ENCODE assay signal across 1 cellular context in genomic region chr1:185050823-185051451, GRCh38.
TF ChIP-seq lines count a peak whose summit lies in the region.

No MANE protein-coding gene starts in this region.

TF ChIP-seq in K562, 482 proteins besides CTCF, POLR2A, EP300 and RAD21:
- TF ChIP-seq ZNF239 (CRISPR knock-in tag; IDR thresholded peaks at IDR 0.05) (no peak), SMARCE1 (IDR thresholded peaks at IDR 0.05) (no peak), CHD2 (IDR thresholded peaks at IDR 0.05; ENCODE audit: low read depth, low read length) (no peak), ELF2 (CRISPR knock-in tag; IDR thresholded peaks at IDR 0.05) (0 out of 2 replicates have a peak, but pooled peaks have one; percentile 13), ARID2 (IDR thresholded peaks at IDR 0.05) (no peak), CEBPG (CRISPR knock-in tag; IDR thresholded peaks at IDR 0.05) (peak; percentile 60), CEBPG (tag; conservative IDR thresholded peaks at IDR 0.05 in 1 of 2, IDR thresholded peaks at IDR 0.05 in 1 of 2) (peak; percentile 64 to 92), VEZF1 (CRISPR knock-in tag; IDR thresholded peaks at IDR 0.05) (no peak), SIX5 (IDR thresholded peaks at IDR 0.05; ENCODE audit: borderline replicate concordance in 1 of 2, insufficient read depth in 1 of 2, low read depth in 1 of 2, low read length in 2 of 2) (no peak), ZNF212 (CRISPR knock-in tag; IDR thresholded peaks at IDR 0.05) (no peak), ZSCAN32 (CRISPR knock-in tag; IDR thresholded peaks at IDR 0.05) (no peak), CEBPB (tag; IDR thresholded peaks at IDR 0.05) (peak; percentile 95), RBM14 (IDR thresholded peaks at IDR 0.05; ENCODE audit: borderline replicate concordance, insufficient read depth, low read depth, low read length) (no peak), WHSC1 (IDR thresholded peaks at IDR 0.05; ENCODE audit: low read length) (no peak), HSF4 (CRISPR knock-in tag; IDR thresholded peaks at IDR 0.05; ENCODE audit: borderline replicate concordance) (no peak), NFIC (IDR thresholded peaks at IDR 0.05) (peak; percentile 89), NR1H2 (CRISPR knock-in tag; IDR thresholded peaks at IDR 0.05) (no peak), RBM39 (optimal IDR thresholded peaks at IDR 0.05; ENCODE audit: low read depth, low read length) (no peak), IRF9 (tag; IDR thresholded peaks at IDR 0.05) (peak; percentile 53; the same call in 1 of the 2 replicates), TAF15 (IDR thresholded peaks at IDR 0.05; ENCODE audit: low read depth, low read length) (no peak)
- TF ChIP-seq, protein P1, sequence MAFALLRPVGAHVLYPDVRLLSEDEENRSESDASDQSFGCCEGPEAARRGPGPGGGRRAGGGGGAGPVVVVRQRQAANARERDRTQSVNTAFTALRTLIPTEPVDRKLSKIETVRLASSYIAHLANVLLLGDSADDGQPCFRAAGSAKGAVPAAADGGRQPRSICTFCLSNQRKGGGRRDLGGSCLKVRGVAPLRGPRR (CRISPR knock-in tag; IDR thresholded peaks at IDR 0.05) = no peak
- TF ChIP-seq, protein P2, sequence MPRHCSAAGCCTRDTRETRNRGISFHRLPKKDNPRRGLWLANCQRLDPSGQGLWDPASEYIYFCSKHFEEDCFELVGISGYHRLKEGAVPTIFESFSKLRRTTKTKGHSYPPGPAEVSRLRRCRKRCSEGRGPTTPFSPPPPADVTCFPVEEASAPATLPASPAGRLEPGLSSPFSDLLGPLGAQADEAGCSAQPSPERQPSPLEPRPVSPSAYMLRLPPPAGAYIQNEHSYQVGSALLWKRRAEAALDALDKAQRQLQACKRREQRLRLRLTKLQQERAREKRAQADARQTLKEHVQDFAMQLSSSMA (CRISPR knock-in tag; IDR thresholded peaks at IDR 0.05) = no peak
- TF ChIP-seq, protein P3, sequence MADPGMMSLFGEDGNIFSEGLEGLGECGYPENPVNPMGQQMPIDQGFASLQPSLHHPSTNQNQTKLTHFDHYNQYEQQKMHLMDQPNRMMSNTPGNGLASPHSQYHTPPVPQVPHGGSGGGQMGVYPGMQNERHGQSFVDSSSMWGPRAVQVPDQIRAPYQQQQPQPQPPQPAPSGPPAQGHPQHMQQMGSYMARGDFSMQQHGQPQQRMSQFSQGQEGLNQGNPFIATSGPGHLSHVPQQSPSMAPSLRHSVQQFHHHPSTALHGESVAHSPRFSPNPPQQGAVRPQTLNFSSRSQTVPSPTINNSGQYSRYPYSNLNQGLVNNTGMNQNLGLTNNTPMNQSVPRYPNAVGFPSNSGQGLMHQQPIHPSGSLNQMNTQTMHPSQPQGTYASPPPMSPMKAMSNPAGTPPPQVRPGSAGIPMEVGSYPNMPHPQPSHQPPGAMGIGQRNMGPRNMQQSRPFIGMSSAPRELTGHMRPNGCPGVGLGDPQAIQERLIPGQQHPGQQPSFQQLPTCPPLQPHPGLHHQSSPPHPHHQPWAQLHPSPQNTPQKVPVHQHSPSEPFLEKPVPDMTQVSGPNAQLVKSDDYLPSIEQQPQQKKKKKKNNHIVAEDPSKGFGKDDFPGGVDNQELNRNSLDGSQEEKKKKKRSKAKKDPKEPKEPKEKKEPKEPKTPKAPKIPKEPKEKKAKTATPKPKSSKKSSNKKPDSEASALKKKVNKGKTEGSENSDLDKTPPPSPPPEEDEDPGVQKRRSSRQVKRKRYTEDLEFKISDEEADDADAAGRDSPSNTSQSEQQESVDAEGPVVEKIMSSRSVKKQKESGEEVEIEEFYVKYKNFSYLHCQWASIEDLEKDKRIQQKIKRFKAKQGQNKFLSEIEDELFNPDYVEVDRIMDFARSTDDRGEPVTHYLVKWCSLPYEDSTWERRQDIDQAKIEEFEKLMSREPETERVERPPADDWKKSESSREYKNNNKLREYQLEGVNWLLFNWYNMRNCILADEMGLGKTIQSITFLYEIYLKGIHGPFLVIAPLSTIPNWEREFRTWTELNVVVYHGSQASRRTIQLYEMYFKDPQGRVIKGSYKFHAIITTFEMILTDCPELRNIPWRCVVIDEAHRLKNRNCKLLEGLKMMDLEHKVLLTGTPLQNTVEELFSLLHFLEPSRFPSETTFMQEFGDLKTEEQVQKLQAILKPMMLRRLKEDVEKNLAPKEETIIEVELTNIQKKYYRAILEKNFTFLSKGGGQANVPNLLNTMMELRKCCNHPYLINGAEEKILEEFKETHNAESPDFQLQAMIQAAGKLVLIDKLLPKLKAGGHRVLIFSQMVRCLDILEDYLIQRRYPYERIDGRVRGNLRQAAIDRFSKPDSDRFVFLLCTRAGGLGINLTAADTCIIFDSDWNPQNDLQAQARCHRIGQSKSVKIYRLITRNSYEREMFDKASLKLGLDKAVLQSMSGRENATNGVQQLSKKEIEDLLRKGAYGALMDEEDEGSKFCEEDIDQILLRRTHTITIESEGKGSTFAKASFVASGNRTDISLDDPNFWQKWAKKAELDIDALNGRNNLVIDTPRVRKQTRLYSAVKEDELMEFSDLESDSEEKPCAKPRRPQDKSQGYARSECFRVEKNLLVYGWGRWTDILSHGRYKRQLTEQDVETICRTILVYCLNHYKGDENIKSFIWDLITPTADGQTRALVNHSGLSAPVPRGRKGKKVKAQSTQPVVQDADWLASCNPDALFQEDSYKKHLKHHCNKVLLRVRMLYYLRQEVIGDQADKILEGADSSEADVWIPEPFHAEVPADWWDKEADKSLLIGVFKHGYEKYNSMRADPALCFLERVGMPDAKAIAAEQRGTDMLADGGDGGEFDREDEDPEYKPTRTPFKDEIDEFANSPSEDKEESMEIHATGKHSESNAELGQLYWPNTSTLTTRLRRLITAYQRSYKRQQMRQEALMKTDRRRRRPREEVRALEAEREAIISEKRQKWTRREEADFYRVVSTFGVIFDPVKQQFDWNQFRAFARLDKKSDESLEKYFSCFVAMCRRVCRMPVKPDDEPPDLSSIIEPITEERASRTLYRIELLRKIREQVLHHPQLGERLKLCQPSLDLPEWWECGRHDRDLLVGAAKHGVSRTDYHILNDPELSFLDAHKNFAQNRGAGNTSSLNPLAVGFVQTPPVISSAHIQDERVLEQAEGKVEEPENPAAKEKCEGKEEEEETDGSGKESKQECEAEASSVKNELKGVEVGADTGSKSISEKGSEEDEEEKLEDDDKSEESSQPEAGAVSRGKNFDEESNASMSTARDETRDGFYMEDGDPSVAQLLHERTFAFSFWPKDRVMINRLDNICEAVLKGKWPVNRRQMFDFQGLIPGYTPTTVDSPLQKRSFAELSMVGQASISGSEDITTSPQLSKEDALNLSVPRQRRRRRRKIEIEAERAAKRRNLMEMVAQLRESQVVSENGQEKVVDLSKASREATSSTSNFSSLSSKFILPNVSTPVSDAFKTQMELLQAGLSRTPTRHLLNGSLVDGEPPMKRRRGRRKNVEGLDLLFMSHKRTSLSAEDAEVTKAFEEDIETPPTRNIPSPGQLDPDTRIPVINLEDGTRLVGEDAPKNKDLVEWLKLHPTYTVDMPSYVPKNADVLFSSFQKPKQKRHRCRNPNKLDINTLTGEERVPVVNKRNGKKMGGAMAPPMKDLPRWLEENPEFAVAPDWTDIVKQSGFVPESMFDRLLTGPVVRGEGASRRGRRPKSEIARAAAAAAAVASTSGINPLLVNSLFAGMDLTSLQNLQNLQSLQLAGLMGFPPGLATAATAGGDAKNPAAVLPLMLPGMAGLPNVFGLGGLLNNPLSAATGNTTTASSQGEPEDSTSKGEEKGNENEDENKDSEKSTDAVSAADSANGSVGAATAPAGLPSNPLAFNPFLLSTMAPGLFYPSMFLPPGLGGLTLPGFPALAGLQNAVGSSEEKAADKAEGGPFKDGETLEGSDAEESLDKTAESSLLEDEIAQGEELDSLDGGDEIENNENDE (IDR thresholded peaks at IDR 0.05; ENCODE audit: low read depth, low read length) = no peak
TF ChIP-seq in K562: peak in this region for 5.
